ENCODE assay signal across 19 cellular contexts in the genomic region with DNA sequence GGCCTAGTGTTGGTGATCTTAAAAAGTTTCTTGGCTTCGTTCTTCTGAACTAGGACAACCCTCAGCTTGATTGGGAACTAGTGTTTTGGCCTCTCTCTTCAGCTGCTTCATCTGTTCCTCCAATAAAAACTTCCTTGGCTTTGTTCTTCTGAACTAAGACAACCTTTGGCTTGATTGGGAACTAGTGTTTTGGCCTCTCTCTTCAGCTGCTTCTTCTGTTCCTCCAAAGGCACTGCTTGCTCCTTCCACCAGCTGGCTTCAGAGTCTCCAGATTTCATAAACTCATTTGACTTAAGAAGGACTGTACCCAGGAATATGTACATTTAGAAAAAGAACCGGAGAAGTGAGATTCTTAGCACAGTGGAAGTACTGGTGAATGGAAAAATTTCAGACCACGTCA. TPM values are rescaled to one million over a fixed set of nuclear protein-coding genes. Genes with fewer than 3 reads are reported as not detected.
DNase-seq lines count a peak whose midpoint lies in the region; ATAC-seq and TF ChIP-seq lines count a peak whose summit lies in the region.
"Had no signal": no experiment of that assay in that cellular context is flagged by ENCODE, and none has a peak within 500 bp of the region (broad histone marks: within the 10 kb centered on the region; RNA-seq: fewer than 3 reads in every experiment).

No MANE protein-coding gene starts in this region.

- no peaks in the 10 kb centered on the region for H3K36me3 ChIP-seq in heart left ventricle
- H3K36me3 ChIP-seq: BLaER1, MG63 had no signal

- H3K27ac Mint-ChIP-seq in activated T-cell treated with anti-CD3 and anti-CD28 coated beads, Interleukin-2, amount 50 U/mL, for 72 hours: peak overlapping the region; percentile 35
- peak overlapping the region; percentile 84 for H3K27ac Mint-ChIP-seq in activated T-helper 17 cell treated with anti-CD3 and anti-CD28 coated beads, Interleukin-2, amount 50 U/mL, for 72 hours
- H3K27ac Mint-ChIP-seq: CD4-positive, alpha-beta T cell had no signal

- no peak overlapping the region for H3K4me3 ChIP-seq in heart left ventricle
- H3K4me3 ChIP-seq: BLaER1, MG63 had no signal

- H3K4me1 Mint-ChIP-seq in activated T-cell treated with anti-CD3 and anti-CD28 coated beads, Interleukin-2, amount 50 U/mL, for 72 hours (ENCODE audit: low read depth): peaks cover 44% of the 10 kb centered on the region
- H3K4me1 Mint-ChIP-seq in activated T-helper 17 cell treated with anti-CD3 and anti-CD28 coated beads, Interleukin-2, amount 50 U/mL, for 72 hours: peaks cover 22% of the 10 kb centered on the region

- H3K4me1 ChIP-seq in heart left ventricle: peaks cover 0 to 10% (median 0%) of the 10 kb centered on the region in 12 donors
- H3K4me1 ChIP-seq: BLaER1 had no signal

- 62 to 88% (median 71%) methylated on average over 3 of the region's 3 CpGs for WGBS in heart left ventricle, 4 donors

- DNase-seq in activated T-cell treated with anti-CD3 and anti-CD28 coated beads, Interleukin-2, amount 50 U/mL, for 72 hours: no peak
- DNase-seq in activated T-cell treated with anti-CD3 and anti-CD28 coated beads for 4 hours (no peak), Right ventricle myocardium superior (no peak), heart left ventricle (no peak)
- no peak for DNase-seq in activated CD8-positive, alpha-beta memory T cell treated with anti-CD3 and anti-CD28 coated beads for 24 hours
- DNase-seq: CD4-positive, alpha-beta T cell; HCEC 1CT; IMR-90; KG1; MG63; NCI-H2029; NCI-H446; NCI-H524 treated with DMSO at 0.1 percent for 48 hours; NCI-H774; PC-3 had no signal

- H3K27ac ChIP-seq in heart left ventricle: peak overlapping the region in 3 of 12 donors; percentile 3 to 72 (median 19)
- H3K27ac ChIP-seq: BLaER1 had no signal

- H3K9me3 ChIP-seq in heart left ventricle: no peaks in the 10 kb centered on the region
- H3K9me3 ChIP-seq: MG63 had no signal

- no peak for TF ChIP-seq POLR2A in heart left ventricle (IDR thresholded peaks at IDR 0.05)

- peaks cover 11 to 18% of the 10 kb centered on the region in 2 donors for H3K36me3 Mint-ChIP-seq in activated T-cell treated with anti-CD3 and anti-CD28 coated beads, Interleukin-2, amount 50 U/mL, for 72 hours (ENCODE audit: insufficient read depth in 2 of 2)
- peaks cover 74% of the 10 kb centered on the region for H3K36me3 Mint-ChIP-seq in activated T-helper 17 cell treated with anti-CD3 and anti-CD28 coated beads, Interleukin-2, amount 50 U/mL, for 72 hours (ENCODE audit: low read depth)

- H3K4me3 Mint-ChIP-seq in activated T-cell treated with anti-CD3 and anti-CD28 coated beads, Interleukin-2, amount 50 U/mL, for 72 hours: peak overlapping the region in 1 of 2 donors; percentile 5
- H3K4me3 Mint-ChIP-seq in activated T-helper 17 cell treated with anti-CD3 and anti-CD28 coated beads, Interleukin-2, amount 50 U/mL, for 72 hours: no peak overlapping the region
- H3K4me3 Mint-ChIP-seq: CD4-positive, alpha-beta T cell had no signal

- intact Hi-C loops in Right ventricle myocardium superior (cut with DNase I) (loop anchor here (10.0 kb wide), 1 partner anchor 433 kb away; no protein-coding TSS in a partner anchor), heart left ventricle (cut with DNase I) (loop anchor here in 5 of 10 donors (10.0 kb wide), 3 partner anchors 333 to 433 kb away; partner anchors contain the start of gene IL18R1 (in 1 of the 5))

- no peaks in the 10 kb centered on the region for H3K27me3 ChIP-seq in heart left ventricle
- H3K27me3 ChIP-seq: BLaER1, MG63 had no signal

- TF ChIP-seq CTCF in heart left ventricle (IDR thresholded peaks at IDR 0.05): no peak

- ATAC-seq in activated T-cell treated with anti-CD3 and anti-CD28 coated beads, Interleukin-2, amount 50 U/mL, for 72 hours (replicated peaks in 1 of 2): no peak
- peak; percentile 31 for ATAC-seq in Right ventricle myocardium superior (ENCODE audit: poor library complexity)
- ATAC-seq in heart left ventricle: no peak
- ATAC-seq in activated T-helper 17 cell treated with anti-CD3 and anti-CD28 coated beads, Interleukin-2, amount 50 U/mL, for 72 hours (replicated peaks): no peak
- no peak for ATAC-seq in HG02870 (IDR thresholded peaks at IDR 0.05; ENCODE audit: unreplicated experiment)
- ATAC-seq: PC-3 had no signal

- H3K9me3 Mint-ChIP-seq in activated T-cell treated with anti-CD3 and anti-CD28 coated beads, Interleukin-2, amount 50 U/mL, for 72 hours: peaks cover 2 to 3% of the 10 kb centered on the region in 2 donors
- H3K9me3 Mint-ChIP-seq in activated T-helper 17 cell treated with anti-CD3 and anti-CD28 coated beads, Interleukin-2, amount 50 U/mL, for 72 hours: no peaks in the 10 kb centered on the region
- H3K9me3 Mint-ChIP-seq: CD4-positive, alpha-beta T cell had no signal

- peaks cover 8% of the 10 kb centered on the region for H3K27me3 Mint-ChIP-seq in activated T-cell treated with anti-CD3 and anti-CD28 coated beads, Interleukin-2, amount 50 U/mL, for 72 hours (ENCODE audit: low read depth)
- H3K27me3 Mint-ChIP-seq in activated T-helper 17 cell treated with anti-CD3 and anti-CD28 coated beads, Interleukin-2, amount 50 U/mL, for 72 hours: peaks cover 3% of the 10 kb centered on the region
- H3K27me3 Mint-ChIP-seq: CD4-positive, alpha-beta T cell had no signal

RNA-seq across cellular contexts. Expression of gene IL1R2, which starts 20.3 kb away (rescaled TPM):
- 10 to 100 TPM in 1 of 2 donors, 1 to 10 TPM in 1; 8.2 to 11.0 TPM for total RNA-seq in activated T-cell treated with anti-CD3 and anti-CD28 coated beads, Interleukin-2, amount 50 U/mL, for 72 hours
- total RNA-seq in Right ventricle myocardium superior (1.4 TPM), heart left ventricle (1 to 10 TPM in 5 of 9 donors, under 1 TPM in 1, not detected in 3; 0.77 to 6.5 (median 2.1) TPM)
- 1 to 10 TPM in 1 of 2 donors, under 1 TPM in 1; 0.95 to 8.0 TPM for polyA plus RNA-seq in heart left ventricle
- total RNA-seq in activated T-helper 17 cell treated with anti-CD3 and anti-CD28 coated beads, Interleukin-2, amount 50 U/mL, for 72 hours: 10 to 100 TPM; 55.8 to 97.6 TPM
- total RNA-seq: H1, IMR-90 had no signal
- polyA plus RNA-seq: IMR-90 had no signal

Comparison
In these comparisons a context has a peak if more than half of its experiments do, and no peak if none do; other contexts are left out.
1. RNA of gene IL1R2, which starts 20.3 kb away (total RNA-seq): 55.8 to 97.6 TPM in activated T-helper 17 cell treated with anti-CD3 and anti-CD28 coated beads, Interleukin-2, amount 50 U/mL, for 72 hours; 8.2 to 11.0 TPM in activated T-cell treated with anti-CD3 and anti-CD28 coated beads, Interleukin-2, amount 50 U/mL, for 72 hours, 1.4 TPM in Right ventricle myocardium superior (single experiment) and 0.77 to 6.5 TPM in heart left ventricle; every median in the first group is over 4 times any median in the second.